7 cellular contexts compared by ENCODE assay signal in the genomic region with DNA sequence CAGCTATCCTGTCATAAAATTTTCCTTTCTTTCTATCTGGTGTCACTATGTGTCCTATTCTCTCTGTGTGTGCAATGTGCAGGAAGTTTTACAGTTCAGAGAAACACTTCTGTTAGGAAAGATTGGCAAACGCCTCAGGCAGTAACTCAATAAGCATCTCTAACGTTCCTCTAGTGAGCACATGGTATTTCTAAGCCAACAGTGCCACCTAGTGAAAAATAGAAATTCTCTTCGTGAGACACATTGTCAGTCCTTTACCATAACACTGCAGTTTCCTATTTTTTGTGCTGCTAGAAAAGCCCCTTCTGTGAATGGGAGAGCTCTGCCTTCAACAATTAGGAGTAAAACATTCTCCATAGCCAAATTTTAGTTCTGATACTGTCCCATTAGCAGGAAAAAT. TPM values are rescaled to one million over a fixed set of nuclear protein-coding genes. Genes with fewer than 3 reads are reported as not detected.
DNase-seq lines count a peak whose midpoint lies in the region; ATAC-seq, FAIRE-seq and TF ChIP-seq lines count a peak whose summit lies in the region.

No MANE protein-coding gene starts in this region.

- H3K27me3 ChIP-seq in H1 (replicated peaks in 1 of 4; ENCODE audit: control insufficient read depth in 3 of 4, extremely low read depth in 1 of 4, insufficient read depth in 3 of 4, low read length in 3 of 4) (no peaks in the 10 kb centered on the region), psoas muscle (ENCODE audit: insufficient read depth in 3 of 3, low read length in 2 of 3) (no peaks in the 10 kb centered on the region), ascending aorta (no peaks in the 10 kb centered on the region)

- no peak overlapping the region for H3K56ac ChIP-seq in H1 (replicated peaks; ENCODE audit: insufficient read length, low read depth, low read length)

- H3K4ac ChIP-seq in H1 (replicated peaks; ENCODE audit: insufficient read length, low read depth, low read length) = no peak overlapping the region

- no peaks in the 10 kb centered on the region for H3K23me2 ChIP-seq in H1 (ENCODE audit: low read depth, low read length)

- no peak overlapping the region for H2BK12ac ChIP-seq in H1 (ENCODE audit: low read depth, low read length)

- H3K79me2 ChIP-seq in H1 (ENCODE audit: control insufficient read depth in 1 of 2, insufficient read depth in 2 of 2, low read length in 2 of 2) = no peaks in the 10 kb centered on the region

- H4K20me1 ChIP-seq in H1 (replicated peaks in 1 of 2; ENCODE audit: control insufficient read depth in 1 of 2, insufficient read depth in 2 of 2, low read length in 2 of 2) = no peaks in the 10 kb centered on the region

- FAIRE-seq in H1 (lab: Jason Lieb, UNC) = no peak

- TF ChIP-seq POLR2A in H1 (IDR thresholded peaks at IDR 0.05; ENCODE audit: control extremely low read depth in 1 of 2, low read depth in 2 of 2, low read length in 2 of 2) = no peak

- ATAC-seq in psoas muscle = no peak
- ATAC-seq in HG03469 (IDR thresholded peaks at IDR 0.05; ENCODE audit: unreplicated experiment) = no peak
- no peak for ATAC-seq in GM21390 (IDR thresholded peaks at IDR 0.05; ENCODE audit: unreplicated experiment)

- no peak overlapping the region for H3K18ac ChIP-seq in H1 (ENCODE audit: extremely low read depth, low read length)

- H3K36me3 ChIP-seq in H1 (ENCODE audit: control insufficient read depth in 2 of 4, insufficient read depth in 4 of 4, low read length in 3 of 4) (no peaks in the 10 kb centered on the region; a peak in 1 of 8 replicates), psoas muscle (ENCODE audit: insufficient read depth in 1 of 2, low read depth in 1 of 2) (no peaks in the 10 kb centered on the region), ascending aorta (no peaks in the 10 kb centered on the region)

- no peak overlapping the region for H2AK5ac ChIP-seq in H1 (ENCODE audit: low read depth, low read length)

- H4K91ac ChIP-seq in H1 (replicated peaks; ENCODE audit: insufficient read length, low read length) = no peak overlapping the region

- no peak overlapping the region for H3K23ac ChIP-seq in H1 (ENCODE audit: insufficient read length)

- H3K9me3 ChIP-seq in H1 (ENCODE audit: insufficient read depth in 2 of 2, low read depth in 1 of 2, low read length in 1 of 2) = peaks cover 49 to 70% of the 10 kb centered on the region in 2 experiments
- H3K9me3 ChIP-seq in psoas muscle = no peaks in the 10 kb centered on the region
- H3K9me3 ChIP-seq in ascending aorta = no peaks in the 10 kb centered on the region

- peak; percentile 69 to 76 for TF ChIP-seq RAD21 in H1 (IDR thresholded peaks at IDR 0.05 in 1 of 2, conservative IDR thresholded peaks at IDR 0.05 in 1 of 2; ENCODE audit: low read depth in 2 of 2, low read length in 2 of 2)

- no peaks in the 10 kb centered on the region for H3K79me1 ChIP-seq in H1 (ENCODE audit: low read depth, low read length)

- H3K4me3 ChIP-seq in H1 (ENCODE audit: extremely low read depth in 1 of 4, insufficient read depth in 2 of 4, low read depth in 3 of 4, low read length in 4 of 4) (no peak overlapping the region), psoas muscle (no peak overlapping the region), ascending aorta (no peak overlapping the region)

- POLR2A ChIA-PET in H1 (lab: Charles Lee; ENCODE audit: partially characterized antibody) = no interaction called here

- WGBS in H1 (ENCODE audit: extremely low coverage in 1 of 2, insufficient coverage in 1 of 2, insufficient read length in 1 of 2, insufficient replicate concordance in 2 of 2, low coverage in 1 of 2, low lambda C conversion rate in 2 of 2, missing lambda C conversion rate in 1 of 2), 2 experiments = 33% methylated on average over 3 of the region's 3 CpGs; no CpG with 5 or more reads in 1 of the 2 experiments
- WGBS in psoas muscle, 3 donors = 1 to 7% (median 4%) methylated on average over 3 of the region's 3 CpGs

- H2AFZ ChIP-seq in H1 (ENCODE audit: low read length) = no peak overlapping the region

- H2BK120ac ChIP-seq in H1 (replicated peaks; ENCODE audit: low read depth, low read length) = no peak overlapping the region

- CTCF ChIA-PET in H1 (lab: Charles Lee; ENCODE audit: partially characterized antibody) = no interaction called here

- no peak overlapping the region for H2BK5ac ChIP-seq in H1 (ENCODE audit: low read depth, low read length)

- intact Hi-C loops in psoas muscle (cut with DNase I) (no loop called here), ascending aorta (cut with DNase I) (loop anchor here (10.0 kb wide), 1 partner anchor 832 kb away; no protein-coding TSS in a partner anchor)

- no peak overlapping the region for H3K14ac ChIP-seq in H1 (ENCODE audit: insufficient read length)

- no peaks in the 10 kb centered on the region for H3K4me1 ChIP-seq in H1 (replicated peaks in 1 of 4; ENCODE audit: control insufficient read depth in 3 of 4, insufficient read depth in 4 of 4, low read length in 3 of 4)
- no peaks in the 10 kb centered on the region for H3K4me1 ChIP-seq in psoas muscle
- no peaks in the 10 kb centered on the region for H3K4me1 ChIP-seq in ascending aorta

- H3K4me2 ChIP-seq in H1 (ENCODE audit: insufficient read depth in 1 of 2, low read depth in 2 of 2, low read length in 2 of 2) = no peak overlapping the region

- H2BK20ac ChIP-seq in H1 (ENCODE audit: low read length) = no peak overlapping the region

- TF ChIP-seq CTCF in GM12873 (IDR thresholded peaks at IDR 0.05; ENCODE audit: insufficient read depth, low read depth, low read length, missing control alignments) = peak; percentile 24
- peak in 2 of 3 experiments; percentile 22 to 39; a peak in 3 of 4 replicates for TF ChIP-seq CTCF in H1 (IDR thresholded peaks at IDR 0.05; ENCODE audit: control extremely low read depth in 1 of 3, insufficient read depth in 1 of 3, low read depth in 1 of 3, low read length in 3 of 3)
- peak; percentile 31 for TF ChIP-seq CTCF in psoas muscle (IDR thresholded peaks at IDR 0.05)
- TF ChIP-seq CTCF in ascending aorta (IDR thresholded peaks at IDR 0.05) = peak in 1 of 3 experiments; percentile 54

- no peak overlapping the region for H3K27ac ChIP-seq in H1 (ENCODE audit: low read depth, low read length)
- H3K27ac ChIP-seq in psoas muscle = no peak overlapping the region
- no peak overlapping the region for H3K27ac ChIP-seq in ascending aorta

- H3K9ac ChIP-seq in H1 (replicated peaks in 1 of 4; ENCODE audit: extremely low read depth in 1 of 4, low read depth in 3 of 4, low read length in 3 of 4) = no peak overlapping the region

- H2BK15ac ChIP-seq in H1 (ENCODE audit: low read length) = no peak overlapping the region

- TF ChIP-seq EP300 in H1 (IDR thresholded peaks at IDR 0.05; ENCODE audit: borderline replicate concordance in 1 of 2, low read depth in 2 of 2, low read length in 2 of 2) = no peak

- no peak overlapping the region for H4K5ac ChIP-seq in H1 (ENCODE audit: insufficient read length, low read depth, low read length)

- DNase-seq in NCI-H2196 (lab: John Stamatoyannopoulos, UW; ENCODE audit: unreplicated experiment) = peak; percentile 43
- no peak for DNase-seq in H1 (ENCODE audit: low read depth in 1 of 2, low spot score in 2 of 2)
- no peak for DNase-seq in psoas muscle
- no peak for DNase-seq in ascending aorta (ENCODE audit: low spot score in 2 of 2)

- no peak overlapping the region for H4K8ac ChIP-seq in H1 (ENCODE audit: extremely low read depth, insufficient read depth, low read length)

TF ChIP-seq in H1, 55 proteins besides CTCF, POLR2A, EP300 and RAD21:
- TF ChIP-seq CHD2 (IDR thresholded peaks at IDR 0.05; ENCODE audit: low read length) (no peak), SAP30 (IDR thresholded peaks at IDR 0.05; ENCODE audit: insufficient read depth, insufficient replicate concordance, low read length) (no peak), NRF1 (IDR thresholded peaks at IDR 0.05; ENCODE audit: low read depth, low read length) (no peak), MAFK (IDR thresholded peaks at IDR 0.05; ENCODE audit: low read depth, low read length) (no peak), EZH2 (IDR thresholded peaks at IDR 0.05; ENCODE audit: low read depth, low read length, severe bottlenecking) (no peak), JUN (IDR thresholded peaks at IDR 0.05; ENCODE audit: low read depth, low read length) (no peak), PHF8 (conservative IDR thresholded peaks at IDR 0.05; ENCODE audit: low read depth, low read length) (no peak), POU5F1 (IDR thresholded peaks at IDR 0.05; ENCODE audit: low read depth, low read length) (no peak), KDM1A (IDR thresholded peaks at IDR 0.05; ENCODE audit: borderline replicate concordance, low read length) (no peak), CBX5 (IDR thresholded peaks at IDR 0.05; ENCODE audit: low read depth, low read length) (no peak), SP2 (IDR thresholded peaks at IDR 0.05; ENCODE audit: low read length) (no peak), POLR2AphosphoS5 (IDR thresholded peaks at IDR 0.05; ENCODE audit: low read depth, low read length) (no peak), KDM4A (IDR thresholded peaks at IDR 0.05; ENCODE audit: low read depth, low read length, severe bottlenecking) (no peak), TCF12 (IDR thresholded peaks at IDR 0.05; ENCODE audit: low read depth, low read length) (no peak)

RNA-seq across cellular contexts. Expression of gene ZNF723, which starts 50.7 kb away (rescaled TPM):
- total RNA-seq in H1 (2021; fragmentation: NEBNext Ultra II Directional; extraction: Animal tissue kit (Norgen Biotek cat#: 25700)) = not detected in 2 replicates
- polyA plus RNA-seq in H1 (2011; rRNA removed) = not detected in 2 replicates
- polyA plus RNA-seq in H1 (2011; cell fraction: cytosol; rRNA removed) = not detected
- not detected for polyA plus RNA-seq in H1 (2011; cell fraction: nucleus; rRNA removed)
- polyA plus RNA-seq in H1 (2012, experiment 1 of 2) = not detected in 4 replicates
- not detected for polyA plus RNA-seq in H1 (2012, experiment 2 of 2)
- polyA plus RNA-seq in H1 (2013, experiment 1 of 2) = not detected
- not detected for polyA plus RNA-seq in H1 (2013, experiment 2 of 2)
- polyA minus RNA-seq in H1 (2011; rRNA and poly(A)+ RNA removed) = not detected in 2 replicates
- polyA minus RNA-seq in H1 (2011; cell fraction: cytosol; rRNA and poly(A)+ RNA removed) = not detected
- not detected for polyA minus RNA-seq in H1 (2011; cell fraction: nucleus; rRNA and poly(A)+ RNA removed)
- total RNA-seq in psoas muscle = not detected
- polyA plus RNA-seq in psoas muscle = not detected
- total RNA-seq in ascending aorta = not detected
